1 cellular context compared by ENCODE assay signal in genomic region chr4:127630152-127630551, GRCh38.
TF ChIP-seq lines count a peak whose summit lies in the region.

No MANE protein-coding gene starts in this region.

TF ChIP-seq in K562, 482 proteins besides CTCF, POLR2A, EP300 and RAD21 (continued from another document):
- TF ChIP-seq ZNF311 (CRISPR knock-in tag; IDR thresholded peaks at IDR 0.05) (peak; percentile 97), CHD4 (IDR thresholded peaks at IDR 0.05; ENCODE audit: insufficient read depth, insufficient replicate concordance, low read depth, low read length, poor library complexity, severe bottlenecking) (no peak), NCOA2 (IDR thresholded peaks at IDR 0.05; ENCODE audit: partially characterized antibody in 2 of 2) (no peak), ZBTB11 (CRISPR knock-in tag; IDR thresholded peaks at IDR 0.05) (peak in 1 of 3 experiments; percentile 36; a peak in 1 of 6 replicates), TOE1 (IDR thresholded peaks at IDR 0.05; ENCODE audit: borderline replicate concordance) (no peak), TOE1 (CRISPR knock-in tag; IDR thresholded peaks at IDR 0.05; ENCODE audit: borderline replicate concordance, low read depth) (no peak), ARID2 (IDR thresholded peaks at IDR 0.05) (no peak), ZBTB12 (CRISPR knock-in tag; IDR thresholded peaks at IDR 0.05) (peak; percentile 59), THRB (CRISPR knock-in tag; conservative IDR thresholded peaks at IDR 0.05) (0 out of 2 replicates have a peak, but pooled peaks have one; percentile 20), ZKSCAN1 (IDR thresholded peaks at IDR 0.05; ENCODE audit: low read depth, low read length) (no peak), CUX1 (CRISPR knock-in tag; IDR thresholded peaks at IDR 0.05) (peak; percentile 44; the same call in 1 of the 2 replicates), E4F1 (CRISPR knock-in tag; IDR thresholded peaks at IDR 0.05; ENCODE audit: borderline replicate concordance) (no peak), CEBPG (CRISPR knock-in tag; IDR thresholded peaks at IDR 0.05) (no peak), CEBPG (tag; conservative IDR thresholded peaks at IDR 0.05 in 1 of 2, IDR thresholded peaks at IDR 0.05 in 1 of 2) (no peak), RBM17 (IDR thresholded peaks at IDR 0.05; ENCODE audit: borderline replicate concordance, low read depth, low read length) (no peak), ERF (CRISPR knock-in tag; IDR thresholded peaks at IDR 0.05) (peak; percentile 85; the same call in 1 of the 2 replicates), PTRF (tag; IDR thresholded peaks at IDR 0.05) (peak; percentile 96), USF2 (CRISPR knock-in tag; IDR thresholded peaks at IDR 0.05) (no peak), PHTF2 (CRISPR knock-in tag; IDR thresholded peaks at IDR 0.05) (peak; percentile 58; the same call in 1 of the 2 replicates), RREB1 (CRISPR knock-in tag; IDR thresholded peaks at IDR 0.05) (peak; percentile 88), HDAC1 (IDR thresholded peaks at IDR 0.05) (no peak)
- TF ChIP-seq, protein P1, sequence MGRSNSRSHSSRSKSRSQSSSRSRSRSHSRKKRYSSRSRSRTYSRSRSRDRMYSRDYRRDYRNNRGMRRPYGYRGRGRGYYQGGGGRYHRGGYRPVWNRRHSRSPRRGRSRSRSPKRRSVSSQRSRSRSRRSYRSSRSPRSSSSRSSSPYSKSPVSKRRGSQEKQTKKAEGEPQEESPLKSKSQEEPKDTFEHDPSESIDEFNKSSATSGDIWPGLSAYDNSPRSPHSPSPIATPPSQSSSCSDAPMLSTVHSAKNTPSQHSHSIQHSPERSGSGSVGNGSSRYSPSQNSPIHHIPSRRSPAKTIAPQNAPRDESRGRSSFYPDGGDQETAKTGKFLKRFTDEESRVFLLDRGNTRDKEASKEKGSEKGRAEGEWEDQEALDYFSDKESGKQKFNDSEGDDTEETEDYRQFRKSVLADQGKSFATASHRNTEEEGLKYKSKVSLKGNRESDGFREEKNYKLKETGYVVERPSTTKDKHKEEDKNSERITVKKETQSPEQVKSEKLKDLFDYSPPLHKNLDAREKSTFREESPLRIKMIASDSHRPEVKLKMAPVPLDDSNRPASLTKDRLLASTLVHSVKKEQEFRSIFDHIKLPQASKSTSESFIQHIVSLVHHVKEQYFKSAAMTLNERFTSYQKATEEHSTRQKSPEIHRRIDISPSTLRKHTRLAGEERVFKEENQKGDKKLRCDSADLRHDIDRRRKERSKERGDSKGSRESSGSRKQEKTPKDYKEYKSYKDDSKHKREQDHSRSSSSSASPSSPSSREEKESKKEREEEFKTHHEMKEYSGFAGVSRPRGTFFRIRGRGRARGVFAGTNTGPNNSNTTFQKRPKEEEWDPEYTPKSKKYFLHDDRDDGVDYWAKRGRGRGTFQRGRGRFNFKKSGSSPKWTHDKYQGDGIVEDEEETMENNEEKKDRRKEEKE (IDR thresholded peaks at IDR 0.05; ENCODE audit: borderline replicate concordance in 1 of 2, control insufficient read depth in 1 of 2, low read depth in 2 of 2, low read length in 1 of 2) = no peak
- TF ChIP-seq, protein P2, sequence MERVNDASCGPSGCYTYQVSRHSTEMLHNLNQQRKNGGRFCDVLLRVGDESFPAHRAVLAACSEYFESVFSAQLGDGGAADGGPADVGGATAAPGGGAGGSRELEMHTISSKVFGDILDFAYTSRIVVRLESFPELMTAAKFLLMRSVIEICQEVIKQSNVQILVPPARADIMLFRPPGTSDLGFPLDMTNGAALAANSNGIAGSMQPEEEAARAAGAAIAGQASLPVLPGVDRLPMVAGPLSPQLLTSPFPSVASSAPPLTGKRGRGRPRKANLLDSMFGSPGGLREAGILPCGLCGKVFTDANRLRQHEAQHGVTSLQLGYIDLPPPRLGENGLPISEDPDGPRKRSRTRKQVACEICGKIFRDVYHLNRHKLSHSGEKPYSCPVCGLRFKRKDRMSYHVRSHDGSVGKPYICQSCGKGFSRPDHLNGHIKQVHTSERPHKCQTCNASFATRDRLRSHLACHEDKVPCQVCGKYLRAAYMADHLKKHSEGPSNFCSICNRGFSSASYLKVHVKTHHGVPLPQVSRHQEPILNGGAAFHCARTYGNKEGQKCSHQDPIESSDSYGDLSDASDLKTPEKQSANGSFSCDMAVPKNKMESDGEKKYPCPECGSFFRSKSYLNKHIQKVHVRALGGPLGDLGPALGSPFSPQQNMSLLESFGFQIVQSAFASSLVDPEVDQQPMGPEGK (CRISPR knock-in tag; IDR thresholded peaks at IDR 0.05; ENCODE audit: borderline replicate concordance) = no peak
